24 cellular contexts compared by ENCODE assay signal in genomic region chr6:72547020-72547419, GRCh38.
"Had no signal": no experiment of that assay in that cellular context is flagged by ENCODE, and none has a peak within 500 bp of the region (broad histone marks: within the 10 kb centered on the region; RNA-seq: fewer than 3 reads in every experiment).

No MANE protein-coding gene starts in this region.

- H3K4me1 ChIP-seq: colonic mucosa, esophagus squamous epithelium, gastrocnemius medialis, heart right ventricle, left lung, lower lobe of right lung had no signal

- H3K27me3 ChIP-seq: colonic mucosa, esophagus squamous epithelium, gastrocnemius medialis, heart right ventricle, left lung had no signal

- H3K9me3 ChIP-seq: colonic mucosa, esophagus squamous epithelium, gastrocnemius medialis had no signal

- H3K27ac ChIP-seq: colonic mucosa, epithelial cell of prostate, esophagus squamous epithelium, gastrocnemius medialis, heart right ventricle, left lung, lower lobe of right lung had no signal

- H3K36me3 ChIP-seq: colonic mucosa, esophagus squamous epithelium, gastrocnemius medialis, heart right ventricle, left lung, lower lobe of right lung had no signal

- FAIRE-seq: endometrium, islet of Langerhans, keratinocyte had no signal

- DNase-seq: colonic mucosa; cortex of kidney; effector CD8-positive, alpha-beta T cell; effector memory CD8-positive, alpha-beta T cell; endodermal cell; erythroblast; esophagus squamous epithelium; foreskin fibroblast; foreskin melanocyte; gastrocnemius medialis; glutamatergic neuron; head of caudate nucleus; heart right ventricle; hippocampal formation; left cardiac atrium; left lung; left ventricle myocardium superior; lower lobe of right lung; mesenchymal stem cell; naive thymus-derived CD4-positive, alpha-beta T cell had no signal

- H3K4me3 ChIP-seq: colonic mucosa, esophagus squamous epithelium, gastrocnemius medialis, heart right ventricle, left lung, lower lobe of right lung had no signal
